1 cellular context compared by ENCODE assay signal in the genomic region with DNA sequence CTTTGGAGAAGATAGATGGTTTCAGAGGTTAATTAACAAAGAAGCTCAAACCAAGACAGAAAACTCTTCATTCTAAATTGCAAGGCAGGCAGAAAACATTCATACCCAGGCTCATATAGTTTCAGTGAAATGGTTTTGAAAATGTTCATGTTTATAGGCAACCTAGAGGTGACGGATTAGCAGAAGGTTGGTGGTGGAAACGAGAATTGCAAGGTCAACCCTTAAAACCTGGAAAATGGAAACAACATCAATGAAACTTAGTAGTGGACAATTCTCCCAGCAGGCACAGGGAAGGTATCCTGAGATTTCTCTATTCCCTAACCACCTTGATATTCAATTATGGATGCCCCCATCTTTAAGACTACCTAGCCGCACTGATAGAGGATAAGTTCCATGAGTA.
A peak's percentile ranks its signal among the peaks of the same experiment; 100 is the strongest.
TF ChIP-seq lines count a peak whose summit lies in the region.

No MANE protein-coding gene starts in this region.

TF ChIP-seq in IMR-90, 13 proteins besides CTCF, POLR2A, EP300 and RAD21:
- peak; percentile 24; the same call in 1 of the 2 replicates for TF ChIP-seq MAFK (IDR thresholded peaks at IDR 0.05; ENCODE audit: low read depth, low read length)
- no peak for TF ChIP-seq RCOR1 (IDR thresholded peaks at IDR 0.05; ENCODE audit: insufficient replicate concordance, low read length)
